8 cellular contexts compared by ENCODE assay signal in the genomic region with DNA sequence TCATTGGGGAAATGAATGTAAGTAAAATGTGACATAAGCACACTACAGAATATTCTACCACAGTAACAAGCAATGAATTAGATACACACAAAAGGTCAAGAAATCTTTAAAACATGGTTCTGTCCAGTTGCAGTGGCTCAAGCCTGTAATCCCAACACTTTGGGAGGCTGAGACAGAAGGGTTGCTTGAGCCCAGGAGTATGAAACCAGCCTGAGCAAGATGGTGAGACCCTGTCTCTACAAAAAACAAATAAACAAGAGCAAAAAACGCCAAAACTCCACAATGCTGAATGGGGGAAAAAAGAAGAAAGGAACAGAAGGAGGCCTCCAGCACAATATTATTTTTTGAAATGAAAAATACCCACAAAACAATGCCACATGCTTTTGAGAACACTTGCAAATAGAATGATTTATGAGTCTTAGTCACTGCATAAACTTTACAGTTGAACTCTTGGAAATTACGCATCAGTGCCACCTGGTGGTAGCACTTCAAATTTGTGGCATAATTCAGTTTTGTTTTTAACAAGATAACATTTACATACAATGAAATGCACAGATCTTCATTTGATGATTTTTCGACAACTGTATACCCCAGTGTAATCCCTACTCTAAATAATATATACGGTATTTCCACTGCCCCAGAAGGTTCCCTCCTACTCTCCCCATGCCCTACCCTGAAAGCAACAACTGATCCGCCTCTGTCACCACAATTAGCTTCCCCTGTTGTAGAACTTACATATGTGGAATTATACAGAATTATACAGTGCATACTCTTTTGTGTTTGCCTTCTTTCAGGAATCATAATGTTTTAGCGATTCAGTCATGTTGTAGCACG. TPM values are rescaled to one million over a fixed set of nuclear protein-coding genes. Genes with fewer than 3 reads are reported as not detected.
A peak's percentile ranks its signal among the peaks of the same experiment; 100 is the strongest.
DNase-seq lines count a peak whose midpoint lies in the region; ATAC-seq and TF ChIP-seq lines count a peak whose summit lies in the region.

No MANE protein-coding gene starts in this region.

- H3K4me1 Mint-ChIP-seq in dendritic cell treated with granulocyte-macrophage colony-stimulating factor and Interleukin-4, amounts not matched to agents 40 ng/mL and 50 ng/mL, for 4 days (ENCODE audit: low read depth): peaks cover 62% of the 10 kb centered on the region
- peaks cover 10% of the 10 kb centered on the region for H3K4me1 Mint-ChIP-seq in mesothelial cell of epicardium

- H3K27me3 Mint-ChIP-seq in dendritic cell treated with granulocyte-macrophage colony-stimulating factor and Interleukin-4, amounts not matched to agents 40 ng/mL and 50 ng/mL, for 4 days: no peaks in the 10 kb centered on the region
- no peaks in the 10 kb centered on the region for H3K27me3 Mint-ChIP-seq in mesothelial cell of epicardium (ENCODE audit: low read depth)

- H3K27ac Mint-ChIP-seq in dendritic cell treated with granulocyte-macrophage colony-stimulating factor and Interleukin-4, amounts not matched to agents 40 ng/mL and 50 ng/mL, for 4 days: peak overlapping the region; percentile 90
- peak overlapping the region; percentile 15 for H3K27ac Mint-ChIP-seq in mesothelial cell of epicardium

- intact Hi-C loops in dendritic cell treated with granulocyte-macrophage colony-stimulating factor and Interleukin-4, amounts not matched to agents 40 ng/mL and 50 ng/mL, for 4 days (cut with micrococcal nuclease): loop anchor here (1.0 to 2.0 kb wide), 2 partner anchors 67 to 144 kb away; no protein-coding TSS in a partner anchor

- DNase-seq in AG10803 (ENCODE audit: low read depth): peak; percentile 79
- peak; percentile 41 for DNase-seq in GM20000 (ENCODE audit: low spot score)
- peak; percentile 60 for DNase-seq in NCI-H446 treated with DMSO at 0.1 percent for 48 hours (lab: John Stamatoyannopoulos, UW)
- DNase-seq in activated CD4-positive, alpha-beta T cell treated with anti-CD3 and anti-CD28 coated beads, Interleukin-2, amount 50 U/mL, for 1 hour: peak; percentile 69
- DNase-seq in mesothelial cell of epicardium (ENCODE audit: low spot score in 2 of 2, unreplicated experiment in 2 of 2): peak in 1 of 2 experiments; percentile 67
- peak; percentile 36 to 46 for DNase-seq in stimulated activated CD8-positive, alpha-beta memory T cell treated with anti-CD3 and anti-CD28 coated beads, Interleukin-4, amount 100 ng/mL, for 1 hour (ENCODE audit: low read depth in 2 of 2, low spot score in 1 of 2)

- H3K4me3 Mint-ChIP-seq in dendritic cell treated with granulocyte-macrophage colony-stimulating factor and Interleukin-4, amounts not matched to agents 40 ng/mL and 50 ng/mL, for 4 days: peak overlapping the region; percentile 4
- H3K4me3 Mint-ChIP-seq in mesothelial cell of epicardium: no peak overlapping the region

- H3K9me3 Mint-ChIP-seq in dendritic cell treated with granulocyte-macrophage colony-stimulating factor and Interleukin-4, amounts not matched to agents 40 ng/mL and 50 ng/mL, for 4 days: no peaks in the 10 kb centered on the region
- no peaks in the 10 kb centered on the region for H3K9me3 Mint-ChIP-seq in mesothelial cell of epicardium

- no peak for ATAC-seq in HG02571 (IDR thresholded peaks at IDR 0.05; ENCODE audit: unreplicated experiment)

- TF ChIP-seq CTCF in AG10803 (conservative IDR thresholded peaks at IDR 0.05; ENCODE audit: low read length): peak; percentile 78
- peak; percentile 44 for TF ChIP-seq CTCF in GM20000 (IDR thresholded peaks at IDR 0.05; ENCODE audit: extremely low read depth, missing control alignments)
- peak; percentile 94 for TF ChIP-seq CTCF in mesothelial cell of epicardium (IDR thresholded peaks at IDR 0.05; ENCODE audit: unreplicated experiment)

- H3K4me3 ChIP-seq in AG10803 (ENCODE audit: low read length): no peak overlapping the region

- no peaks in the 10 kb centered on the region for H3K36me3 Mint-ChIP-seq in dendritic cell treated with granulocyte-macrophage colony-stimulating factor and Interleukin-4, amounts not matched to agents 40 ng/mL and 50 ng/mL, for 4 days (ENCODE audit: low read depth)
- H3K36me3 Mint-ChIP-seq in mesothelial cell of epicardium: no peaks in the 10 kb centered on the region

RNA-seq across cellular contexts. Expression of gene SPINK4, which starts 14.4 kb away (rescaled TPM):
- total RNA-seq in mesothelial cell of epicardium: not detected in 3 replicates

RNA-seq across cellular contexts. Expression of gene BAG1, which starts 39.0 kb away (rescaled TPM):
- 48.0 to 49.6 TPM (median 48.4 TPM) in 3 replicates for total RNA-seq in mesothelial cell of epicardium

RNA-seq across cellular contexts. Expression of gene CHMP5, which starts 39.3 kb away (rescaled TPM):
- total RNA-seq in mesothelial cell of epicardium: 49.1 to 50.2 TPM (median 49.4 TPM) in 3 replicates

RNA-seq across cellular contexts. Expression of gene B4GALT1, which starts 58.4 kb away (rescaled TPM):
- total RNA-seq in mesothelial cell of epicardium: 78.3 to 81.4 TPM (median 78.9 TPM) in 3 replicates

Comparison
In these comparisons a context has a peak if more than half of its experiments do, and no peak if none do; other contexts are left out.
1. CTCF ChIP-seq: peak in every context shown above with its lines; median percentile 94 in mesothelial cell of epicardium; 78 in AG10803; 44 in GM20000.